Comparison of ENCODE assay signal across 1 cellular context in genomic region chr15:96358006-96358794, GRCh38.
TF ChIP-seq lines count a peak whose summit lies in the region.

No MANE protein-coding gene starts in this region.

TF ChIP-seq in K562, 482 proteins besides CTCF, POLR2A, EP300 and RAD21 (continued from another document):
- TF ChIP-seq ZNF592 (IDR thresholded peaks at IDR 0.05) (no peak), POLR3A (IDR thresholded peaks at IDR 0.05; ENCODE audit: borderline replicate concordance, extremely low read depth, insufficient read depth, insufficient read length) (no peak), MEIS2 (IDR thresholded peaks at IDR 0.05; ENCODE audit: partially characterized antibody) (peak; percentile 17)
